ENCODE assay signal across 9 cellular contexts in genomic region chr13:48749144-48749543, GRCh38.
DNase-seq lines count a peak whose midpoint lies in the region; ATAC-seq and TF ChIP-seq lines count a peak whose summit lies in the region.
"Had no signal": no experiment of that assay in that cellular context is flagged by ENCODE, and none has a peak within 500 bp of the region (broad histone marks: within the 10 kb centered on the region; RNA-seq: fewer than 3 reads in every experiment).

No MANE protein-coding gene starts in this region.

- H3K27ac ChIP-seq in heart left ventricle = peak overlapping the region in 10 of 12 donors; percentile 14 to 86 (median 82)
- H3K27ac ChIP-seq in left ventricle myocardium inferior (replicated peaks) = peak overlapping the region; percentile 87
- peak overlapping the region; percentile 74 to 81 for H3K27ac ChIP-seq in uterus

- H3K4me1 ChIP-seq in heart left ventricle = peaks cover 0 to 36% (median 20%) of the 10 kb centered on the region in 12 donors
- peaks cover 31% of the 10 kb centered on the region for H3K4me1 ChIP-seq in left ventricle myocardium inferior
- H3K4me1 ChIP-seq in uterus = peaks cover 0 to 8% of the 10 kb centered on the region in 2 donors

- no peak for TF ChIP-seq POLR2A in heart left ventricle (IDR thresholded peaks at IDR 0.05)
- TF ChIP-seq POLR2A in uterus (IDR thresholded peaks at IDR 0.05) = no peak

- WGBS in heart left ventricle, 4 donors = 58 to 77% (median 73%) methylated on average over 4 of the region's 4 CpGs

- DNase-seq in heart left ventricle (peak in 2 of 5 donors; percentile 43 to 50), cardiac septum (ENCODE audit: low spot score) (no peak), astrocyte of the hippocampus (ENCODE audit: low read depth, low spot score) (peak; percentile 31), left ventricle myocardium inferior (no peak), uterus (peak in 1 of 2 donors; percentile 25), NCI-H2081 treated with DMSO at 0.1 percent for 48 hours (lab: John Stamatoyannopoulos, UW) (no peak)
- DNase-seq in effector CD4-positive, alpha-beta T cell = no peak
- DNase-seq: NCI-H524 treated with DMSO at 0.1 percent for 48 hours had no signal

- intact Hi-C loops in heart left ventricle (cut with DNase I) = no loop called here
- intact Hi-C loops in cardiac septum (cut with DNase I) = loop anchor here (10.0 kb wide), 1 partner anchor 124 kb away; no protein-coding TSS in a partner anchor
- intact Hi-C loops in left ventricle myocardium inferior (cut with micrococcal nuclease) = no loop called here
- intact Hi-C loops in uterus (cut with DNase I; ENCODE audit: low total_unique reads) = no loop called here

- H3K36me3 ChIP-seq in heart left ventricle (no peaks in the 10 kb centered on the region), left ventricle myocardium inferior (no peaks in the 10 kb centered on the region), uterus (no peaks in the 10 kb centered on the region)

- H3K27me3 ChIP-seq in heart left ventricle = no peaks in the 10 kb centered on the region
- H3K27me3 ChIP-seq in left ventricle myocardium inferior (ENCODE audit: low read depth) = no peaks in the 10 kb centered on the region
- H3K27me3 ChIP-seq in uterus = no peaks in the 10 kb centered on the region

- H3K9me3 ChIP-seq in heart left ventricle (no peaks in the 10 kb centered on the region), left ventricle myocardium inferior (replicated peaks) (no peaks in the 10 kb centered on the region), uterus (no peaks in the 10 kb centered on the region)

- ATAC-seq in heart left ventricle (peak in 3 of 4 donors; percentile 5 to 30 (median 15)), GM18502 (IDR thresholded peaks at IDR 0.05; ENCODE audit: poor library complexity, unreplicated experiment) (no peak)

- no peak overlapping the region for H3K4me3 ChIP-seq in heart left ventricle
- no peak overlapping the region for H3K4me3 ChIP-seq in left ventricle myocardium inferior
- no peak overlapping the region for H3K4me3 ChIP-seq in uterus

- no peak for TF ChIP-seq CTCF in heart left ventricle (IDR thresholded peaks at IDR 0.05)
- TF ChIP-seq CTCF in left ventricle myocardium inferior (IDR thresholded peaks at IDR 0.05; ENCODE audit: borderline replicate concordance) = no peak
- TF ChIP-seq CTCF in uterus (IDR thresholded peaks at IDR 0.05) = no peak
